Comparison of ENCODE assay signal across 8 cellular contexts in the genomic region with DNA sequence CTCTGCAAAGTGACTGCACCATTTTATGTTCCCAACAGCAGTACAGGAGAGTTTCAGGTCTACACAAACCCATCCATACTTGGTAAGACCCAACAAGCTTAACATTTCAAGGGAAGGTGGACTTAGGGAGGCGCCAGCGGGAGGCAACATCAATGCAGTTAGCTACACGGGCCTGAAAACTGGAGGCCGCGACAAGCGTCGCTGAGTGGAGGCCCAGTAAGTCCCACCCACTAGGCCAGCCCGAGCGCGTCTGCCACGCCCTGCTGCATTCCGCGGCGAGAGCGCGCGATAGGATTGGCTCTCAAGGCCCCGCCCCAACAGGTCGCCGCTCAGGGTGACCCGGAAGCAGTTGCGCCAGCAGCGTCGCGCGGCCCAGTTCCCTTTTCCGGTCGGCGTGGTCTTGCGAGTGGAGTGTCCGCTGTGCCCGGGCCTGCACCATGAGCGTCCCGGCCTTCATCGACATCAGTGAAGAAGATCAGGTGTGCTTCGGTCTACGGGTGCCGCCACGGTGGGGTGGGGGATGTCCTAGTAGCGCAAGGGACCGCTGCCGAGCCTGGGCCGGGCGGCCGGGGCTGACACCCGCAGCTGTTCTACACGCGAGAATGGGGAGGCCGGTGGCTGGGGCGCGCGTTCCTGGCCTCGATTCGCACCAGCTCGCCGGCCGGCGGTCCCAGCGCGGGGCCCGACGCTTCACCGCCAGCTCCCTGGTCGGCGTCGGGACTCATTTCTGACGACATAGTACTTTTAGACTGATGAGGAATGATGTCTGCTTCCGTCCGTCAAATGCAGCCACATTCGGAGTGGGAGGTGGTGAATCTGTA. TPM values are rescaled to one million over a fixed set of nuclear protein-coding genes. Genes with fewer than 3 reads are reported as not detected.
DNase-seq lines count a peak whose midpoint lies in the region; ATAC-seq and TF ChIP-seq lines count a peak whose summit lies in the region.

A gene (plus strand): TSS at position 381 of the 821 bp plus-strand sequence. CDS start 57 bp downstream, at position 438.

- H3K36me3 ChIP-seq in Panc1 (ENCODE audit: control insufficient read depth, insufficient read depth, low read length) (peaks cover 13% of the 10 kb centered on the region), muscle layer of duodenum (ENCODE audit: control insufficient read depth in 1 of 2, insufficient read depth in 2 of 2, low read length in 2 of 2) (peaks cover under 1 to 4% of the 10 kb centered on the region in 2 donors)

- H3K9me3 Mint-ChIP-seq in activated T-cell treated with anti-CD3 and anti-CD28 coated beads, Interleukin-2, amount 50 U/mL, for 4 hours, result no peaks in the 10 kb centered on the region

- peaks cover 20% of the 10 kb centered on the region for H3K4me1 ChIP-seq in Panc1 (ENCODE audit: control insufficient read depth, insufficient read depth, low read length)
- peaks cover 12 to 13% of the 10 kb centered on the region in 2 donors for H3K4me1 ChIP-seq in muscle layer of duodenum (ENCODE audit: control insufficient read depth in 1 of 2, insufficient read depth in 2 of 2, low read length in 2 of 2)

- POLR2A ChIA-PET in Panc1 (lab: Charles Lee), result interaction anchor here (0.6 kb wide), 1 partner anchor 1089 kb away, joined by 5 read pairs; no protein-coding TSS in a partner anchor

- ATAC-seq in GM21723 (IDR thresholded peaks at IDR 0.05; ENCODE audit: unreplicated experiment), result peak; percentile 98
- ATAC-seq in Panc1, result peak; percentile 100
- peak; percentile 99 to 100 for ATAC-seq in activated T-cell treated with anti-CD3 and anti-CD28 coated beads, Interleukin-2, amount 50 U/mL, for 4 hours
- ATAC-seq in esophagus mucosa, result peak; percentile 100

- BruUV-seq in Panc1 (replicated peaks; lab: Mats Ljungman, UMichigan), result no TSS peak

- CTCF ChIA-PET in Panc1 (lab: Charles Lee), result interaction anchor here (0.6 kb wide), 1 partner anchor 274 kb away, joined by 3 read pairs; no protein-coding TSS in a partner anchor

- H3K36me3 Mint-ChIP-seq in activated T-cell treated with anti-CD3 and anti-CD28 coated beads, Interleukin-2, amount 50 U/mL, for 4 hours (ENCODE audit: insufficient read depth), result peaks cover 15% of the 10 kb centered on the region

- in situ Hi-C loops in Panc1 (cut with HindIII; ENCODE audit: low pct_unique_long_range_greater_than_20kb, low sequenced_read_pairs), result no loop called here

- TF ChIP-seq CTCF in Panc1 (IDR thresholded peaks at IDR 0.05), result no peak

- H3K9me3 ChIP-seq in Panc1 (ENCODE audit: control insufficient read depth, insufficient read depth, low read depth, low read length) (no peaks in the 10 kb centered on the region), muscle layer of duodenum (ENCODE audit: control insufficient read depth in 1 of 2, low read length in 2 of 2) (no peaks in the 10 kb centered on the region)

- H3K27ac ChIP-seq in Panc1 (ENCODE audit: low read length), result peak within 1 kb of the TSS; percentile 98
- peak within 1 kb of the TSS; percentile 75 for H3K27ac ChIP-seq in muscle layer of duodenum (ENCODE audit: low read length)

- H3K27me3 ChIP-seq in Panc1 (ENCODE audit: control insufficient read depth, insufficient read depth, low read length) (no peaks in the 10 kb centered on the region), muscle layer of duodenum (ENCODE audit: low read depth, low read length) (no peaks in the 10 kb centered on the region)

- H3K4me3 Mint-ChIP-seq in activated T-cell treated with anti-CD3 and anti-CD28 coated beads, Interleukin-2, amount 50 U/mL, for 4 hours, result peak within 1 kb of the TSS; percentile 97

- DNase-seq in DMS53 (lab: John Stamatoyannopoulos, UW) (peak; percentile 96), KG1 (lab: John Stamatoyannopoulos, UW) (peak; percentile 94), Panc1 (ENCODE audit: low read depth, low spot score) (peak; percentile 82)
- DNase-seq in activated T-cell treated with anti-CD3 and anti-CD28 coated beads, Interleukin-2, amount 50 U/mL, for 4 hours, result peak; percentile 94
- peak; percentile 92 to 94 for DNase-seq in stimulated activated CD8-positive, alpha-beta memory T cell treated with anti-CD3 and anti-CD28 coated beads, Interleukin-7, amount 100 ng/mL, for 4 hours (ENCODE audit: low read depth in 2 of 2)

- H3K4me3 ChIP-seq in Panc1 (ENCODE audit: low read depth in 2 of 2, low read length in 2 of 2), result peak within 1 kb of the TSS; percentile 92 to 93
- H3K4me3 ChIP-seq in muscle layer of duodenum (ENCODE audit: low read depth in 1 of 2, low read length in 2 of 2), result peak within 1 kb of the TSS; percentile 71 to 97

- peaks cover 37% of the 10 kb centered on the region for H3K4me1 Mint-ChIP-seq in activated T-cell treated with anti-CD3 and anti-CD28 coated beads, Interleukin-2, amount 50 U/mL, for 4 hours (ENCODE audit: low read depth)

- H3K27me3 Mint-ChIP-seq in activated T-cell treated with anti-CD3 and anti-CD28 coated beads, Interleukin-2, amount 50 U/mL, for 4 hours (ENCODE audit: low read depth), result no peaks in the 10 kb centered on the region

- intact Hi-C loops in Panc1 (cut with micrococcal nuclease; ENCODE audit: unreplicated experiment), result loop anchor here (2.0 kb wide), 1 partner anchor 149 kb away; a partner anchor contains a TSS

RNA-seq across cellular contexts. Expression of the gene that starts here (rescaled TPM):
- total RNA-seq in Panc1 (2021; ENCODE audit: unreplicated experiment), result 270 TPM
- polyA plus RNA-seq in Panc1 (2012; ENCODE audit: insufficient read length), result 237 TPM
- total RNA-seq in activated T-cell treated with anti-CD3 and anti-CD28 coated beads, Interleukin-2, amount 50 U/mL, for 4 hours, result 100 to 1,000 TPM; 418 to 482 (median 438) TPM
- total RNA-seq in esophagus mucosa, result 186 TPM

Comparison
In these comparisons a context has a peak if more than half of its experiments do, and no peak if none do; other contexts are left out.
1. Peak in every context shown above with its lines: DNase-seq, ATAC-seq, H3K4me3 ChIP-seq and H3K27ac ChIP-seq.